In the genomic region with DNA sequence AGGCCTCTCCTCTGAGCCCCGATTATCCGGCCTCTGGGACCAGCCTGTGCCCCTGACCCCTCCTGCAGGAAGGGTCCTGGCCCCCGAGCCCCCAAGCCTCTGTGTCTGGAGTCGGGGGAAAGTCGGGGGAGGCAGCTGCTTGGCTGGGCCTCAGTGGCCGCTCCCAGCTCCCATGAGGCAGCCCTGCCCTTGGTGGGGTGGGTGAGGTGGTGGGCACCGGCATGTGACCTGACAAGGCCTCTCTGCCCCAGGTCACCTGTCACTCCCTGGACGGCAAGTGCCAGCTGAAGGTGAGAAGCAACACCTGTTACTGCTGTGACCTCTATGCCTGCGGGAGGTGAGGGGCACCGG, we compare ENCODE assay signal across 22 cellular contexts.
"Had no signal": no experiment of that assay in that cellular context is flagged by ENCODE, and none has a peak within 500 bp of the region (broad histone marks: within the 10 kb centered on the region; RNA-seq: fewer than 3 reads in every experiment).

No MANE protein-coding gene starts in this region.

- H3K27ac Mint-ChIP-seq: activated naive CD4-positive, alpha-beta T cell treated with anti-CD3 and anti-CD28 coated beads for 36 hours; naive thymus-derived CD4-positive, alpha-beta T cell; neural progenitor cell had no signal

- H3K9ac ChIP-seq: neural progenitor cell had no signal

- H3K27me3 Mint-ChIP-seq: naive thymus-derived CD4-positive, alpha-beta T cell had no signal

- H3K36me3 Mint-ChIP-seq: naive thymus-derived CD4-positive, alpha-beta T cell; neural progenitor cell had no signal

- H3K9me3 Mint-ChIP-seq: activated naive CD4-positive, alpha-beta T cell treated with anti-CD3 and anti-CD28 coated beads for 36 hours; neural progenitor cell had no signal

- DNase-seq: activated CD4-positive, alpha-beta T cell treated with anti-CD3 and anti-CD28 coated beads for 4 hours; activated CD4-positive, alpha-beta T cell treated with anti-CD3 and anti-CD28 coated beads, Interleukin-2, amount 50 U/mL, for 4 hours; activated effector memory CD4-positive, alpha-beta T cell treated with Interleukin-2 at 50 U/mL for 16 hours; activated naive CD4-positive, alpha-beta T cell treated with anti-CD3 and anti-CD28 coated beads for 36 hours; amniotic stem cell; brain microvascular endothelial cell; caudate nucleus; foreskin keratinocyte; heart right ventricle; kidney glomerular epithelial cell; midbrain; naive thymus-derived CD4-positive, alpha-beta T cell; right lobe of liver; small intestine; stimulated activated naive CD4-positive, alpha-beta T cell; testis; transverse colon had no signal

- FAIRE-seq: astrocyte, small intestine had no signal

- H3K27ac ChIP-seq: brain microvascular endothelial cell, esophagus muscularis mucosa, foreskin keratinocyte, heart right ventricle, neural progenitor cell, right lobe of liver, SK-N-MC, testis, transverse colon had no signal

- H3K4me1 ChIP-seq: foreskin keratinocyte, right lobe of liver had no signal

- H3K9me3 ChIP-seq: esophagus muscularis mucosa, heart right ventricle, right lobe of liver, testis, transverse colon had no signal

- H3K4me3 ChIP-seq: esophagus muscularis mucosa, heart right ventricle, neural progenitor cell, right lobe of liver, SK-N-MC, testis, transverse colon had no signal

- H3K4me3 Mint-ChIP-seq: activated naive CD4-positive, alpha-beta T cell treated with anti-CD3 and anti-CD28 coated beads for 36 hours; naive thymus-derived CD4-positive, alpha-beta T cell; neural progenitor cell had no signal

- H3K4me1 Mint-ChIP-seq: naive thymus-derived CD4-positive, alpha-beta T cell had no signal

- H3K36me3 ChIP-seq: brain microvascular endothelial cell, neural progenitor cell, right lobe of liver, transverse colon had no signal

- ATAC-seq: foreskin keratinocyte; left lobe of liver; naive thymus-derived CD4-positive, alpha-beta T cell; right lobe of liver had no signal
